In the genomic region with DNA sequence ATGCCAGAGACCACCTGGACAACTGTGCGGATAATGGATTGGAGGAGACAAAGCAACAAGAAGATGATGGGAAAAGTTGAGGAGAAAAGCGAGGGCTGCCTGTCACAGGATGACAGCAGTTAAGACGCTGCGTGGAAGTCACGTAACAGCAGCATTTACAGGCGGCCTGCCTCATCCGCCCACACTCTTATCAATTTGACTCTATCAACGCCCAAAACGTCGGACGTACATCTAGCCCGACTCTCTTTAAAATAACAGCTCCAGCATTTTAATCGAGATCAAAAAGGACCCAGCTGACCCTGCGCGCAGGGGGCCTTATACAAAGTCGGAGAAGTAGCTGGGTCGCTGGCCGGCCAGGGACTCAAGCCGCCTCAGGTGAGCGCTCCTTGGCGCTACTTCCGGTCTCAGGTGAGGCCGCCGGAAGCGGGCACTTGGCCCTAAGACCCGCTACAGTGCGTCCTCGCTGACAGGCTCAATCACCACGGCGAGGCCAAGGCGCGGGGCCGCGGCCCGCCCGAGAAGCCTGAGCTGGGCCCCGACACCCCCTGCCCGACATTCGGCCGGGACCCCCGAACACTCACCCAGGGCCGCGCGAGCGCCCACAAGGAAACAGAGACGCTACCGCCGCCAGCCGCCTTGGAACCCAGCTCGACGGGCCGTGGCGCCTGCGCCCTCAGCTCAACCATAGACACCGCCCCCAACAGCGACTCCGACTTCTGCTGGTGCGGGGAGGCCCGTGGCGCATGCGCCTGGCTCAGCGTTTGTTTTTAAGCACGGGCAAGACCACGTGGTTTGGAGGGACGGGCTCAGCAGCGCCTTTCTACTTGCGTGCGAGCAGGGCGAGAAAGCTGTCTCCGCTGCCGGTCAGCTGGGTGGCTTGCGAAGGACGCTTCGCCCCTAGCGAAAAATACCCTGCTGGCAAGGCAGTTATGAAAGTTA, we compare ENCODE assay signal across 8 cellular contexts. TPM values are rescaled to one million over a fixed set of nuclear protein-coding genes. Genes with fewer than 3 reads are reported as not detected.
A peak's percentile ranks its signal among the peaks of the same experiment; 100 is the strongest.
DNase-seq lines count a peak whose midpoint lies in the region; ATAC-seq and TF ChIP-seq lines count a peak whose summit lies in the region.

A gene (minus strand): TSS at position 741 of the 939 bp plus-strand sequence.

- peak; percentile 92 for DNase-seq in GM12864 (ENCODE audit: low read depth)
- peak; percentile 84 for DNase-seq in NCI-H1105 (lab: John Stamatoyannopoulos, UW)
- DNase-seq in SKM-1 treated with dmso at 0.1 percent for 144 hours (lab: John Stamatoyannopoulos, UW; ENCODE audit: unreplicated experiment): peak; percentile 94
- DNase-seq in glutamatergic neuron: peak; percentile 98
- DNase-seq in osteoblast (ENCODE audit: insufficient read length, low spot score, missing footprints): peak; percentile 98
- peak; percentile 99 for DNase-seq in testis

- peak within 1 kb of the TSS; percentile 94 for H3K4me2 ChIP-seq in osteoblast (ENCODE audit: insufficient read depth, low read length)

- peaks cover 41% of the 10 kb centered on the region for H3K4me1 Mint-ChIP-seq in activated naive CD8-positive, alpha-beta T cell (ENCODE audit: low read depth)
- H3K4me1 Mint-ChIP-seq in glutamatergic neuron (ENCODE audit: low read depth, unreplicated experiment): peaks cover 4% of the 10 kb centered on the region

- WGBS in testis, 2 donors: 1 to 2% methylated on average over 16 to 74 of the region's 75 CpGs

- H3K27ac Mint-ChIP-seq in activated naive CD8-positive, alpha-beta T cell: peak within 1 kb of the TSS; percentile 93
- peak within 1 kb of the TSS; percentile 56 for H3K27ac Mint-ChIP-seq in glutamatergic neuron (ENCODE audit: unreplicated experiment)

- H3K27ac ChIP-seq in osteoblast (ENCODE audit: low read depth, low read length) (peak within 1 kb of the TSS; percentile 98), testis (peak within 1 kb of the TSS; percentile 72 to 90)

- H3K36me3 ChIP-seq in osteoblast (ENCODE audit: insufficient read depth, low read length) (peaks cover 3% of the 10 kb centered on the region), testis (ENCODE audit: low read depth, missing control alignments) (no peaks in the 10 kb centered on the region)

- no peaks in the 10 kb centered on the region for H3K27me3 ChIP-seq in osteoblast (ENCODE audit: insufficient read depth, low read length)
- no peaks in the 10 kb centered on the region for H3K27me3 ChIP-seq in testis

- H3K4me3 Mint-ChIP-seq in activated naive CD8-positive, alpha-beta T cell: peak within 1 kb of the TSS; percentile 94
- H3K4me3 Mint-ChIP-seq in glutamatergic neuron (ENCODE audit: unreplicated experiment): peak within 1 kb of the TSS; percentile 92

- H3K9me3 Mint-ChIP-seq in activated naive CD8-positive, alpha-beta T cell (ENCODE audit: low read depth): no peaks in the 10 kb centered on the region
- H3K9me3 Mint-ChIP-seq in glutamatergic neuron (ENCODE audit: unreplicated experiment): peaks cover 7% of the 10 kb centered on the region

- peaks cover 12% of the 10 kb centered on the region for H3K27me3 Mint-ChIP-seq in activated naive CD8-positive, alpha-beta T cell
- H3K27me3 Mint-ChIP-seq in glutamatergic neuron (ENCODE audit: unreplicated experiment): peaks cover 3% of the 10 kb centered on the region

- intact Hi-C loops in testis (cut with DNase I; ENCODE audit: low total_unique reads): no loop called here

- ATAC-seq in HG02642 (IDR thresholded peaks at IDR 0.05; ENCODE audit: poor library complexity, unreplicated experiment): peak; percentile 91

- H3K4me1 ChIP-seq in osteoblast (ENCODE audit: insufficient read depth, low read length) (peaks cover 47% of the 10 kb centered on the region), testis (peaks cover 3% of the 10 kb centered on the region)

- no peak for TF ChIP-seq CTCF in GM12864 (IDR thresholded peaks at IDR 0.05; ENCODE audit: low read depth, low read length, missing control alignments)
- no peak for TF ChIP-seq CTCF in glutamatergic neuron (IDR thresholded peaks at IDR 0.05; ENCODE audit: partially characterized antibody, unreplicated experiment)
- no peak for TF ChIP-seq CTCF in osteoblast (IDR thresholded peaks at IDR 0.05; ENCODE audit: extremely low read depth, low read depth, low read length)
- TF ChIP-seq CTCF in testis (IDR thresholded peaks at IDR 0.05): peak in 1 of 3 experiments; percentile 22

- peak within 1 kb of the TSS; percentile 94 for H2AFZ ChIP-seq in osteoblast (ENCODE audit: low read length)

- no peak for TF ChIP-seq POLR2A in testis (IDR thresholded peaks at IDR 0.05)

- H3K4me3 ChIP-seq in GM12864 (ENCODE audit: low read depth, low read length): peak within 1 kb of the TSS; percentile 71
- peak within 1 kb of the TSS; percentile 79 for H3K4me3 ChIP-seq in osteoblast (ENCODE audit: insufficient read depth, low read length)
- peak within 1 kb of the TSS; percentile 72 to 93 for H3K4me3 ChIP-seq in testis

- peaks cover 4% of the 10 kb centered on the region for H4K20me1 ChIP-seq in osteoblast (ENCODE audit: insufficient read depth, low read length)

- H3K79me2 ChIP-seq in osteoblast (ENCODE audit: insufficient read depth, low read length): peaks cover 49% of the 10 kb centered on the region

- no peaks in the 10 kb centered on the region for H3K36me3 Mint-ChIP-seq in activated naive CD8-positive, alpha-beta T cell
- no peaks in the 10 kb centered on the region for H3K36me3 Mint-ChIP-seq in glutamatergic neuron (ENCODE audit: unreplicated experiment)

- no peaks in the 10 kb centered on the region for H3K9me3 ChIP-seq in osteoblast (ENCODE audit: low read depth, low read length)
- H3K9me3 ChIP-seq in testis: no peaks in the 10 kb centered on the region

RNA-seq across cellular contexts. Expression of the gene that starts here (rescaled TPM):
- total RNA-seq in glutamatergic neuron (ENCODE audit: unreplicated experiment) (27.5 TPM), osteoblast (52.7 and 54.3 TPM in 2 replicates), testis (10 to 100 TPM; 19.6 to 20.1 TPM)
- polyA plus RNA-seq in testis (ENCODE audit: insufficient read depth, low read depth, low replicate concordance): 19.4 TPM

Comparison
In these comparisons a context has a peak if more than half of its experiments do, and no peak if none do; other contexts are left out.
1. Peak in every context shown above with its lines: DNase-seq, ATAC-seq, H3K4me3 ChIP-seq and H3K27ac ChIP-seq.